18 cellular contexts compared by ENCODE assay signal in the genomic region with DNA sequence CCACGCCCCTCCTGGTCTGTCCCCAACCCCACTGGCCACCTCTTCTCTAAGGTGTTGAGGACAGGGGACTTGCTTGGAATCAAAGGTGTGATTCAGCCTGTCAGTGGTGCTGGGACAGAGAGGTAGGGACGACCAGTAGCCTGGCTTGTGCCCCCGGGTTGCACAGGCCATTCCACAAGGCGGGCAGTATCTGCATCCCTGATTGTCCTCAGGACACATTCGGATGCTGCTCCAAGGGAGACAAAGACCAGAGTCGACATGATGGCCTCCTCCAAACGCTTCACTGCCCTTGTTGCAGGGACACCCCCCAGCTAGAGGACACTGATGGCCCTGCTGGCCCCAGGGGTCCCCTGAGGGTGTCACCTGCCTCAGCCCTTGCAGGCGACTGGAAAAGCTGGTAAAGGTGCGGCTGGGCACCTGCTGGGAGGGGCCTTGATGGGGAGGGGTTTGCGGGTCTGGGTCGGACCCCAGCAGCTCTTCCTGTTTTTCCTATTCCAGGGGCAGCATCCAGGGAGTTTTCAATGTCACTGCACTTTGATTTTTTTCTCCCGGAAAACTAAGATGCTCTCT.
A peak's percentile ranks its signal among the peaks of the same experiment; 100 is the strongest.
DNase-seq lines count a peak whose midpoint lies in the region; ATAC-seq and TF ChIP-seq lines count a peak whose summit lies in the region.
"Had no signal": no experiment of that assay in that cellular context is flagged by ENCODE, and none has a peak within 500 bp of the region (broad histone marks: within the 10 kb centered on the region; RNA-seq: fewer than 3 reads in every experiment).

No MANE protein-coding gene starts in this region.

- no peaks in the 10 kb centered on the region for H3K4me1 Mint-ChIP-seq in osteocyte (ENCODE audit: unreplicated experiment)

- DNase-seq in NCI-H1417 (lab: John Stamatoyannopoulos, UW): peak in 2 of 3 experiments; percentile 68 to 76
- DNase-seq in NCI-H1417 treated with DMSO at 0.1 percent for 48 hours (lab: John Stamatoyannopoulos, UW): no peak
- DNase-seq in NCI-H345 (lab: John Stamatoyannopoulos, UW): peak; percentile 39
- DNase-seq in ecto neural progenitor cell (ENCODE audit: low spot score): peak; percentile 31
- peak; percentile 80 for DNase-seq in osteocyte (ENCODE audit: extremely low spot score, unreplicated experiment)
- no peak for DNase-seq in activated CD4-positive, alpha-beta T cell treated with anti-CD3 and anti-CD28 coated beads, Interleukin-2, amount 50 U/mL, for 48 hours
- no peak for DNase-seq in hypothalamus (lab: John Stamatoyannopoulos, UW)
- DNase-seq: CD4-positive, alpha-beta T cell; DMS79 treated with DMSO at 0.1 percent for 48 hours; H9; HFFc6; MG63; NCI-H1048; NCI-H1694 had no signal

- no peaks in the 10 kb centered on the region for H3K9me3 Mint-ChIP-seq in osteocyte (ENCODE audit: unreplicated experiment)
- H3K9me3 Mint-ChIP-seq: CD4-positive, alpha-beta T cell; H9; HFFc6 had no signal

- no peak for ATAC-seq in HG02981 (IDR thresholded peaks at IDR 0.05; ENCODE audit: unreplicated experiment)
- ATAC-seq: K562, Panc1, SK-N-SH treated with all-trans-retinoic acid at 6 μM for 48 hours had no signal

- no peaks in the 10 kb centered on the region for H3K27me3 Mint-ChIP-seq in osteocyte (ENCODE audit: unreplicated experiment)
- H3K27me3 Mint-ChIP-seq: CD4-positive, alpha-beta T cell had no signal

- no peak overlapping the region for H3K4me3 Mint-ChIP-seq in osteocyte (ENCODE audit: unreplicated experiment)
- H3K4me3 Mint-ChIP-seq: CD4-positive, alpha-beta T cell; H9; HFFc6 had no signal

- TF ChIP-seq CTCF in osteocyte (IDR thresholded peaks at IDR 0.05): no peak

- no peaks in the 10 kb centered on the region for H3K36me3 Mint-ChIP-seq in osteocyte (ENCODE audit: unreplicated experiment)

- no peak overlapping the region for H3K27ac Mint-ChIP-seq in osteocyte (ENCODE audit: unreplicated experiment)
- H3K27ac Mint-ChIP-seq: CD4-positive, alpha-beta T cell; H9; HFFc6 had no signal

Comparison
In these comparisons a context has a peak if more than half of its experiments do, and no peak if none do; other contexts are left out.
1. DNase-seq: peak in NCI-H1417 (2 of 3), NCI-H345 (single experiment), ecto neural progenitor cell (single experiment) and osteocyte (single experiment); none in NCI-H1417 treated with DMSO at 0.1 percent for 48 hours (single experiment), activated CD4-positive, alpha-beta T cell treated with anti-CD3 and anti-CD28 coated beads, Interleukin-2, amount 50 U/mL, for 48 hours (0 of 2) and hypothalamus (0 of 51).